18 cellular contexts compared by ENCODE assay signal in genomic region chr1:12021616-12022015, GRCh38. TPM values are rescaled to one million over a fixed set of nuclear protein-coding genes. Genes with fewer than 3 reads are reported as not detected.
A peak's percentile ranks its signal among the peaks of the same experiment; 100 is the strongest.
DNase-seq lines count a peak whose midpoint lies in the region; ATAC-seq and TF ChIP-seq lines count a peak whose summit lies in the region.
"Had no signal": no experiment of that assay in that cellular context is flagged by ENCODE, and none has a peak within 500 bp of the region (broad histone marks: within the 10 kb centered on the region; RNA-seq: fewer than 3 reads in every experiment).

No MANE protein-coding gene starts in this region.

- peaks cover 5 to 8% of the 10 kb centered on the region in 2 experiments; a peak in 3 of 4 replicates for H3K36me3 ChIP-seq in HCT116 (ENCODE audit: control insufficient read depth in 1 of 2, insufficient read depth in 2 of 2, low read length in 2 of 2)
- peaks cover 16% of the 10 kb centered on the region for H3K36me3 ChIP-seq in osteoblast (ENCODE audit: insufficient read depth, low read length)
- H3K36me3 ChIP-seq in GM23338 (ENCODE audit: insufficient read depth), result peaks cover 22% of the 10 kb centered on the region

- H3K36me3 Mint-ChIP-seq in activated CD4-positive, alpha-beta memory T cell treated with anti-CD3 and anti-CD28 coated beads, Interleukin-2, amount 10 ng/mL, durations not matched to agents 7 days and 5 days (ENCODE audit: low read depth), result peaks cover 53% of the 10 kb centered on the region
- H3K36me3 Mint-ChIP-seq in activated CD4-positive, alpha-beta memory T cell treated with anti-CD3 and anti-CD28 coated beads for 36 hours, result peaks cover 26% of the 10 kb centered on the region
- H3K36me3 Mint-ChIP-seq in activated T-helper 2 cell treated with anti-CD3 and anti-CD28 coated beads, Interferon-gamma antibody, Interleukin-2, Interleukin-4, amounts not matched to agents 10 μg/mL and 5 μg/mL and 100 μg/mL, durations not matched to agents 14 hours and 24 hours and 36 hours (ENCODE audit: low read depth), result peaks cover 50% of the 10 kb centered on the region
- H3K36me3 Mint-ChIP-seq in GM23338 (ENCODE audit: low read depth), result peaks cover 42% of the 10 kb centered on the region

- peaks cover 8% of the 10 kb centered on the region; the same call in 1 of the 2 replicates for H3F3A ChIP-seq in GM23338 (replicated peaks; ENCODE audit: low read depth)

- CTCF ChIA-PET in activated CD4-positive, alpha-beta memory T cell treated with anti-CD3 and anti-CD28 coated beads, Interleukin-2, amount 10 ng/mL, durations not matched to agents 7 days and 5 days (lab: Charles Lee), result interaction anchor here (0.5 kb wide), 1 partner anchor 9 kb away, joined by 3 read pairs; no protein-coding TSS in a partner anchor
- CTCF ChIA-PET in activated CD4-positive, alpha-beta memory T cell treated with anti-CD3 and anti-CD28 coated beads for 36 hours (lab: Charles Lee), result interaction anchor here (1.0 kb wide), 1 partner anchor 9 kb away, joined by 4 read pairs; no protein-coding TSS in a partner anchor
- CTCF ChIA-PET in HCT116 (lab: Charles Lee), result interaction anchor here (1.9 kb wide), 1 partner anchor 9 kb away, joined by 5 read pairs; no protein-coding TSS in a partner anchor

- peak overlapping the region; percentile 53 for H3K27ac Mint-ChIP-seq in activated CD4-positive, alpha-beta memory T cell treated with anti-CD3 and anti-CD28 coated beads, Interleukin-2, amount 10 ng/mL, durations not matched to agents 7 days and 5 days
- H3K27ac Mint-ChIP-seq in activated CD4-positive, alpha-beta memory T cell treated with anti-CD3 and anti-CD28 coated beads for 36 hours, result no peak overlapping the region
- no peak overlapping the region for H3K27ac Mint-ChIP-seq in activated T-helper 2 cell treated with anti-CD3 and anti-CD28 coated beads, Interferon-gamma antibody, Interleukin-2, Interleukin-4, amounts not matched to agents 10 μg/mL and 5 μg/mL and 100 μg/mL, durations not matched to agents 14 hours and 24 hours and 36 hours
- no peak overlapping the region for H3K27ac Mint-ChIP-seq in GM23338

- RAD21 ChIA-PET in HCT116 (lab: Charles Lee; ENCODE audit: low non-redundant PET in 1 of 2, low total read pairs in 2 of 2, uncharacterized antibody in 2 of 2, unreplicated experiment in 2 of 2), result no interaction called here

- no peak overlapping the region for H2AFZ ChIP-seq in HCT116 (ENCODE audit: low read depth, low read length, poor library complexity, severe bottlenecking)
- H2AFZ ChIP-seq in osteoblast (ENCODE audit: low read length), result no peak overlapping the region
- no peak overlapping the region for H2AFZ ChIP-seq in GM23338

- TF ChIP-seq CTCF in HCT116 (IDR thresholded peaks at IDR 0.05 in 2 of 3, conservative IDR thresholded peaks at IDR 0.05 in 1 of 3; ENCODE audit: borderline replicate concordance in 1 of 3, insufficient read depth in 1 of 3, low read depth in 2 of 3, low read length in 2 of 3), result no peak
- no peak for TF ChIP-seq CTCF in osteoblast (IDR thresholded peaks at IDR 0.05; ENCODE audit: extremely low read depth, low read depth, low read length)
- TF ChIP-seq CTCF in GM23338 (conservative IDR thresholded peaks at IDR 0.05; ENCODE audit: low read depth in 2 of 2), result no peak

- H3K27me3 ChIP-seq in HCT116 (ENCODE audit: insufficient read depth, low read length), result no peaks in the 10 kb centered on the region
- no peaks in the 10 kb centered on the region for H3K27me3 ChIP-seq in osteoblast (ENCODE audit: insufficient read depth, low read length)
- no peaks in the 10 kb centered on the region for H3K27me3 ChIP-seq in GM23338 (ENCODE audit: insufficient read depth)

- H3K9me2 ChIP-seq in HCT116 (ENCODE audit: insufficient read depth), result no peaks in the 10 kb centered on the region
- no peaks in the 10 kb centered on the region for H3K9me2 ChIP-seq in GM23338 (ENCODE audit: insufficient read depth)

- H3K4me2 ChIP-seq in HCT116 (ENCODE audit: low read length) (no peak overlapping the region), osteoblast (ENCODE audit: insufficient read depth, low read length) (no peak overlapping the region), GM23338 (no peak overlapping the region)

- H3K9me3 ChIP-seq in HCT116 (ENCODE audit: control insufficient read depth in 1 of 2, insufficient read depth in 1 of 2, low read depth in 1 of 2, low read length in 2 of 2) (no peaks in the 10 kb centered on the region), osteoblast (ENCODE audit: low read depth, low read length) (no peaks in the 10 kb centered on the region)

- peak overlapping the region; percentile 27 for H3K4me3 Mint-ChIP-seq in activated CD4-positive, alpha-beta memory T cell treated with anti-CD3 and anti-CD28 coated beads, Interleukin-2, amount 10 ng/mL, durations not matched to agents 7 days and 5 days
- no peak overlapping the region for H3K4me3 Mint-ChIP-seq in activated CD4-positive, alpha-beta memory T cell treated with anti-CD3 and anti-CD28 coated beads for 36 hours
- peak overlapping the region; percentile 13 for H3K4me3 Mint-ChIP-seq in activated T-helper 2 cell treated with anti-CD3 and anti-CD28 coated beads, Interferon-gamma antibody, Interleukin-2, Interleukin-4, amounts not matched to agents 10 μg/mL and 5 μg/mL and 100 μg/mL, durations not matched to agents 14 hours and 24 hours and 36 hours (ENCODE audit: low read depth)
- H3K4me3 Mint-ChIP-seq in GM23338, result no peak overlapping the region

- TSS peak; percentile 29 for BruUV-seq in HCT116 (replicated peaks; lab: Mats Ljungman, UMichigan)

- H3K79me2 ChIP-seq in HCT116 (ENCODE audit: insufficient read depth, low read length) (peaks cover 16% of the 10 kb centered on the region; the same call in 1 of the 2 replicates), osteoblast (ENCODE audit: insufficient read depth, low read length) (peaks cover 25% of the 10 kb centered on the region), GM23338 (replicated peaks; ENCODE audit: insufficient read depth) (peaks cover 24% of the 10 kb centered on the region)

- no peak for TF ChIP-seq POLR2A in HCT116 (IDR thresholded peaks at IDR 0.05; ENCODE audit: borderline replicate concordance, extremely low read depth, insufficient read depth, insufficient read length)

- H3K4me3 ChIP-seq in HCT116 (replicated peaks in 1 of 2; ENCODE audit: low read depth in 1 of 2, low read length in 2 of 2), result no peak overlapping the region
- H3K4me3 ChIP-seq in osteoblast (ENCODE audit: insufficient read depth, low read length), result no peak overlapping the region
- no peak overlapping the region for H3K4me3 ChIP-seq in GM23338

- no peak overlapping the region for H3K9ac ChIP-seq in HCT116 (ENCODE audit: low read length)

- intact Hi-C loops in activated CD4-positive, alpha-beta memory T cell treated with anti-CD3 and anti-CD28 coated beads for 36 hours (cut with micrococcal nuclease), result no loop called here
- intact Hi-C loops in HCT116 (cut with micrococcal nuclease), result no loop called here
- intact Hi-C loops in activated T-helper 2 cell treated with anti-CD3 and anti-CD28 coated beads, Interferon-gamma antibody, Interleukin-2, Interleukin-4, amounts not matched to agents 10 μg/mL and 5 μg/mL and 100 μg/mL, durations not matched to agents 14 hours and 24 hours and 36 hours (cut with micrococcal nuclease), result no loop called here

- H3K4me1 ChIP-seq in HCT116 (ENCODE audit: control insufficient read depth in 1 of 2, insufficient read depth in 2 of 2, low read length in 2 of 2) (peaks cover 0 to 13% of the 10 kb centered on the region in 2 experiments; a peak in 2 of 4 replicates), osteoblast (ENCODE audit: insufficient read depth, low read length) (peaks cover 5% of the 10 kb centered on the region), GM23338 (ENCODE audit: insufficient read depth) (peaks cover 7% of the 10 kb centered on the region; the same call in 1 of the 2 replicates)

- no peak for DNase-seq in activated CD4-positive, alpha-beta memory T cell treated with anti-CD3 and anti-CD28 coated beads, Interleukin-2, amount 10 ng/mL, durations not matched to agents 7 days and 5 days
- no peak for DNase-seq in activated CD4-positive, alpha-beta memory T cell treated with anti-CD3 and anti-CD28 coated beads for 36 hours
- DNase-seq in HCT116 (ENCODE audit: low read depth, low spot score), result no peak
- no peak for DNase-seq in activated T-helper 2 cell treated with anti-CD3 and anti-CD28 coated beads, Interferon-gamma antibody, Interleukin-2, Interleukin-4, amounts not matched to agents 10 μg/mL and 5 μg/mL and 100 μg/mL, durations not matched to agents 14 hours and 24 hours and 36 hours (ENCODE audit: low spot score)
- DNase-seq in osteoblast (ENCODE audit: insufficient read length, low spot score, missing footprints), result peak; percentile 59
- DNase-seq in D341Med (ENCODE audit: low spot score), result no peak
- DNase-seq in GM23338 (ENCODE audit: low spot score), result no peak
- DNase-seq: Calu3, Kasumi-1, MM.1S, NCI-H1105, NCI-H1694 treated with DMSO at 0.1 percent for 48 hours, NCI-H2107, NCI-H226, NCI-H524 treated with DMSO at 0.1 percent for 48 hours had no signal

- no peaks in the 10 kb centered on the region for H4K20me1 ChIP-seq in HCT116 (ENCODE audit: insufficient read depth)
- peaks cover 7% of the 10 kb centered on the region for H4K20me1 ChIP-seq in osteoblast (ENCODE audit: insufficient read depth, low read length)
- H4K20me1 ChIP-seq in GM23338 (replicated peaks; ENCODE audit: insufficient read depth), result no peaks in the 10 kb centered on the region; the same call in 1 of the 2 replicates

- ATAC-seq in HCT116, result no peak
- ATAC-seq in GM23338, result no peak
- no peak for ATAC-seq in GM19023 (IDR thresholded peaks at IDR 0.05; ENCODE audit: unreplicated experiment)

- no peak for TF ChIP-seq RAD21 in HCT116 (IDR thresholded peaks at IDR 0.05; ENCODE audit: low read depth)

- no peaks in the 10 kb centered on the region for H3K27me3 Mint-ChIP-seq in activated CD4-positive, alpha-beta memory T cell treated with anti-CD3 and anti-CD28 coated beads, Interleukin-2, amount 10 ng/mL, durations not matched to agents 7 days and 5 days
- no peaks in the 10 kb centered on the region for H3K27me3 Mint-ChIP-seq in activated CD4-positive, alpha-beta memory T cell treated with anti-CD3 and anti-CD28 coated beads for 36 hours
- H3K27me3 Mint-ChIP-seq in activated T-helper 2 cell treated with anti-CD3 and anti-CD28 coated beads, Interferon-gamma antibody, Interleukin-2, Interleukin-4, amounts not matched to agents 10 μg/mL and 5 μg/mL and 100 μg/mL, durations not matched to agents 14 hours and 24 hours and 36 hours (ENCODE audit: low read depth), result no peaks in the 10 kb centered on the region
- peaks cover 4% of the 10 kb centered on the region for H3K27me3 Mint-ChIP-seq in GM23338 (ENCODE audit: insufficient read depth, low read depth, poor library complexity)

- H3K27ac ChIP-seq in HCT116 (ENCODE audit: low read depth, low read length) (no peak overlapping the region), osteoblast (ENCODE audit: low read depth, low read length) (no peak overlapping the region), GM23338 (ENCODE audit: low read depth) (no peak overlapping the region)
- H3K27ac ChIP-seq: C4-2B had no signal

- no peaks in the 10 kb centered on the region for H3K9me3 Mint-ChIP-seq in activated CD4-positive, alpha-beta memory T cell treated with anti-CD3 and anti-CD28 coated beads, Interleukin-2, amount 10 ng/mL, durations not matched to agents 7 days and 5 days
- no peaks in the 10 kb centered on the region for H3K9me3 Mint-ChIP-seq in activated CD4-positive, alpha-beta memory T cell treated with anti-CD3 and anti-CD28 coated beads for 36 hours
- H3K9me3 Mint-ChIP-seq in activated T-helper 2 cell treated with anti-CD3 and anti-CD28 coated beads, Interferon-gamma antibody, Interleukin-2, Interleukin-4, amounts not matched to agents 10 μg/mL and 5 μg/mL and 100 μg/mL, durations not matched to agents 14 hours and 24 hours and 36 hours, result no peaks in the 10 kb centered on the region
- no peaks in the 10 kb centered on the region for H3K9me3 Mint-ChIP-seq in GM23338

- peaks cover 42% of the 10 kb centered on the region for H3K4me1 Mint-ChIP-seq in activated CD4-positive, alpha-beta memory T cell treated with anti-CD3 and anti-CD28 coated beads, Interleukin-2, amount 10 ng/mL, durations not matched to agents 7 days and 5 days
- H3K4me1 Mint-ChIP-seq in activated CD4-positive, alpha-beta memory T cell treated with anti-CD3 and anti-CD28 coated beads for 36 hours (ENCODE audit: low read depth), result peaks cover 8% of the 10 kb centered on the region
- peaks cover 3% of the 10 kb centered on the region for H3K4me1 Mint-ChIP-seq in activated T-helper 2 cell treated with anti-CD3 and anti-CD28 coated beads, Interferon-gamma antibody, Interleukin-2, Interleukin-4, amounts not matched to agents 10 μg/mL and 5 μg/mL and 100 μg/mL, durations not matched to agents 14 hours and 24 hours and 36 hours (ENCODE audit: low read depth)
- no peaks in the 10 kb centered on the region for H3K4me1 Mint-ChIP-seq in GM23338

- POLR2A ChIA-PET in activated CD4-positive, alpha-beta memory T cell treated with anti-CD3 and anti-CD28 coated beads, Interleukin-2, amount 10 ng/mL, durations not matched to agents 7 days and 5 days (lab: Charles Lee), result interaction anchor here (1.3 to 6.9 kb wide), 2 partner anchors 66 to 112 kb away, joined by 3 to 124 read pairs; no protein-coding TSS in a partner anchor
- POLR2A ChIA-PET in activated CD4-positive, alpha-beta memory T cell treated with anti-CD3 and anti-CD28 coated beads for 36 hours (lab: Charles Lee), result interaction anchor here (3.9 kb wide), 1 partner anchor 113 kb away, joined by 58 read pairs; no protein-coding TSS in a partner anchor
- POLR2A ChIA-PET in HCT116 (lab: Charles Lee), result interaction anchor here (0.7 to 4.2 kb wide), 2 partner anchors 11 to 113 kb away, joined by 3 to 70 read pairs; no protein-coding TSS in a partner anchor

RNA-seq across cellular contexts. Expression of gene MIIP, which starts 2.3 kb away (rescaled TPM):
- 10 to 100 TPM; 98.3 to 98.6 TPM for total RNA-seq in activated CD4-positive, alpha-beta memory T cell treated with anti-CD3 and anti-CD28 coated beads, Interleukin-2, amount 10 ng/mL, durations not matched to agents 7 days and 5 days
- total RNA-seq in activated CD4-positive, alpha-beta memory T cell treated with anti-CD3 and anti-CD28 coated beads for 36 hours, result 10 to 100 TPM; 46.1 to 47.9 TPM
- total RNA-seq in HCT116 (2021; ENCODE audit: unreplicated experiment) (39.6 TPM), osteoblast (24.2 and 26.4 TPM in 2 replicates)
- polyA plus RNA-seq in HCT116 (2012), result 45.1 and 45.2 TPM in 2 replicates
- 85.8 and 91.2 TPM in 2 replicates for total RNA-seq in activated T-helper 2 cell treated with anti-CD3 and anti-CD28 coated beads, Interferon-gamma antibody, Interleukin-2, Interleukin-4, amounts not matched to agents 10 μg/mL and 5 μg/mL and 100 μg/mL, durations not matched to agents 14 hours and 24 hours and 36 hours
- 99.7 and 117 TPM in 2 replicates for total RNA-seq in GM23338 (2014; rRNA removed; shearing (Covaris generic))
- 81.5 and 86.5 TPM in 2 replicates for polyA plus RNA-seq in GM23338 (2016; fragmentation: Nextera tagmentation; extraction: Ambion mirVana)

RNA-seq across cellular contexts. Expression of gene MFN2, which starts 41.4 kb away (rescaled TPM):
- 10 to 100 TPM; 51.4 to 52.1 TPM for total RNA-seq in activated CD4-positive, alpha-beta memory T cell treated with anti-CD3 and anti-CD28 coated beads, Interleukin-2, amount 10 ng/mL, durations not matched to agents 7 days and 5 days
- total RNA-seq in activated CD4-positive, alpha-beta memory T cell treated with anti-CD3 and anti-CD28 coated beads for 36 hours, result 10 to 100 TPM; 52.0 to 58.1 TPM
- total RNA-seq in HCT116 (2021; ENCODE audit: unreplicated experiment) (83.0 TPM), osteoblast (46.0 and 51.0 TPM in 2 replicates)
- polyA plus RNA-seq in HCT116 (2012), result 68.4 and 71.0 TPM in 2 replicates
- total RNA-seq in activated T-helper 2 cell treated with anti-CD3 and anti-CD28 coated beads, Interferon-gamma antibody, Interleukin-2, Interleukin-4, amounts not matched to agents 10 μg/mL and 5 μg/mL and 100 μg/mL, durations not matched to agents 14 hours and 24 hours and 36 hours, result 67.9 and 69.5 TPM in 2 replicates
- 36.0 and 40.4 TPM in 2 replicates for total RNA-seq in GM23338 (2014; rRNA removed; shearing (Covaris generic))
- polyA plus RNA-seq in GM23338 (2016; fragmentation: Nextera tagmentation; extraction: Ambion mirVana), result 15.1 and 15.4 TPM in 2 replicates

RNA-seq across cellular contexts. Expression of gene TNFRSF8, which starts 41.5 kb away (rescaled TPM):
- total RNA-seq in activated CD4-positive, alpha-beta memory T cell treated with anti-CD3 and anti-CD28 coated beads, Interleukin-2, amount 10 ng/mL, durations not matched to agents 7 days and 5 days, result 10 to 100 TPM; 32.9 to 34.3 TPM
- total RNA-seq in activated CD4-positive, alpha-beta memory T cell treated with anti-CD3 and anti-CD28 coated beads for 36 hours, result 10 to 100 TPM; 31.1 to 33.2 TPM
- total RNA-seq in HCT116 (2021; ENCODE audit: unreplicated experiment) (0.17 TPM), osteoblast (under 0.01 and 0.29 TPM in 2 replicates)
- 0.09 and 0.10 TPM in 2 replicates for polyA plus RNA-seq in HCT116 (2012)
- 65.0 and 65.5 TPM in 2 replicates for total RNA-seq in activated T-helper 2 cell treated with anti-CD3 and anti-CD28 coated beads, Interferon-gamma antibody, Interleukin-2, Interleukin-4, amounts not matched to agents 10 μg/mL and 5 μg/mL and 100 μg/mL, durations not matched to agents 14 hours and 24 hours and 36 hours
- total RNA-seq in GM23338 (2014; rRNA removed; shearing (Covaris generic)), result 26.1 and 28.2 TPM in 2 replicates
- polyA plus RNA-seq in GM23338 (2016; fragmentation: Nextera tagmentation; extraction: Ambion mirVana), result 11.7 and 11.8 TPM in 2 replicates
- total RNA-seq: Calu3, RPMI7951 had no signal

Comparison
In these comparisons a context has a peak if more than half of its experiments do, and no peak if none do; other contexts are left out.
1. H3K4me3 Mint-ChIP-seq: peak in activated CD4-positive, alpha-beta memory T cell treated with anti-CD3 and anti-CD28 coated beads, Interleukin-2, amount 10 ng/mL, durations not matched to agents 7 days and 5 days (single experiment) and activated T-helper 2 cell treated with anti-CD3 and anti-CD28 coated beads, Interferon-gamma antibody, Interleukin-2, Interleukin-4, amounts not matched to agents 10 μg/mL and 5 μg/mL and 100 μg/mL, durations not matched to agents 14 hours and 24 hours and 36 hours (single experiment); none in activated CD4-positive, alpha-beta memory T cell treated with anti-CD3 and anti-CD28 coated beads for 36 hours (single experiment) and GM23338 (single experiment).
2. RNA of gene TNFRSF8, which starts 41.5 kb away (total RNA-seq): 65.0 to 65.5 TPM in activated T-helper 2 cell treated with anti-CD3 and anti-CD28 coated beads, Interferon-gamma antibody, Interleukin-2, Interleukin-4, amounts not matched to agents 10 μg/mL and 5 μg/mL and 100 μg/mL, durations not matched to agents 14 hours and 24 hours and 36 hours, 32.9 to 34.3 TPM in activated CD4-positive, alpha-beta memory T cell treated with anti-CD3 and anti-CD28 coated beads, Interleukin-2, amount 10 ng/mL, durations not matched to agents 7 days and 5 days, 31.1 to 33.2 TPM in activated CD4-positive, alpha-beta memory T cell treated with anti-CD3 and anti-CD28 coated beads for 36 hours and 26.1 to 28.2 TPM in GM23338; 0.17 TPM in HCT116 (single experiment) and under 0.01 to 0.29 TPM in osteoblast; every median in the first group is over 10 times any median in the second.